Comparison of ENCODE assay signal across 39 cellular contexts in genomic region chr7:156966387-156966786, GRCh38. TPM values are rescaled to one million over a fixed set of nuclear protein-coding genes. Genes with fewer than 3 reads are reported as not detected.
"Had no signal": no experiment of that assay in that cellular context is flagged by ENCODE, and none has a peak within 500 bp of the region (broad histone marks: within the 10 kb centered on the region; RNA-seq: fewer than 3 reads in every experiment).

No MANE protein-coding gene starts in this region.

- H3K9me3 Mint-ChIP-seq: activated CD4-positive, alpha-beta memory T cell treated with anti-CD3 and anti-CD28 coated beads, Interleukin-2, amount 10 ng/mL, durations not matched to agents 7 days and 5 days; activated CD4-positive, alpha-beta T cell treated with anti-CD3 and anti-CD28 coated beads, Interleukin-2, amount 10 ng/mL, durations not matched to agents 7 days and 5 days; activated naive CD4-positive, alpha-beta T cell treated with anti-CD3 and anti-CD28 coated beads, Interleukin-2, amount 10 ng/mL, durations not matched to agents 7 days and 5 days; activated naive CD4-positive, alpha-beta T cell treated with anti-CD3 and anti-CD28 coated beads, Interleukin-2, amount 50 U/mL, for 24 hours; activated naive CD8-positive, alpha-beta T cell treated with anti-CD3 and anti-CD28 coated beads, Interleukin-2, amount 10 ng/mL, durations not matched to agents 7 days and 5 days; activated naive CD8-positive, alpha-beta T cell treated with anti-CD3 and anti-CD28 coated beads, Interleukin-2, amount 50 U/mL, for 24 hours; activated T-cell treated with anti-CD3 and anti-CD28 coated beads, Interleukin-2, amount 50 U/mL, for 24 hours; activated T-helper 2 cell treated with anti-CD3 and anti-CD28 coated beads, Interferon-gamma antibody, Interleukin-2, Interleukin-4, amounts not matched to agents 10 μg/mL and 5 μg/mL and 100 μg/mL, durations not matched to agents 14 hours and 24 hours and 36 hours; brain; central memory CD8-positive, alpha-beta T cell; T-helper 1 cell treated with Interleukin-12 subunit alpha and Interleukin-12 subunit beta and Interleukin-4 antibody, amounts not matched to agents 30 μg/mL and 1 μg/mL, for 36 hours; T-helper 2 cell treated with Interferon-gamma antibody and Interleukin-4, amounts not matched to agents 5 μg/mL and 100 μg/mL, for 36 hours; WTC11 had no signal

- H3K27ac ChIP-seq: ascending aorta, cardiac muscle cell, WERI-Rb-1 had no signal

- H3K4me3 ChIP-seq: ascending aorta, cardiac muscle cell had no signal

- H3K4me1 Mint-ChIP-seq: activated CD4-positive, alpha-beta T cell treated with anti-CD3 and anti-CD28 coated beads for 36 hours; activated CD4-positive, alpha-beta T cell treated with anti-CD3 and anti-CD28 coated beads, Interleukin-2, amount 10 ng/mL, durations not matched to agents 7 days and 5 days; activated naive CD4-positive, alpha-beta T cell treated with anti-CD3 and anti-CD28 coated beads, Interleukin-2, amount 10 ng/mL, durations not matched to agents 7 days and 5 days; activated naive CD4-positive, alpha-beta T cell treated with anti-CD3 and anti-CD28 coated beads, Interleukin-2, amount 50 U/mL, for 24 hours; activated naive CD8-positive, alpha-beta T cell treated with anti-CD3 and anti-CD28 coated beads, Interleukin-2, amount 10 ng/mL, durations not matched to agents 7 days and 5 days; activated naive CD8-positive, alpha-beta T cell treated with anti-CD3 and anti-CD28 coated beads, Interleukin-2, amount 50 U/mL, for 24 hours; brain; WTC11 had no signal

- H3K4me3 Mint-ChIP-seq: activated CD4-positive, alpha-beta memory T cell treated with anti-CD3 and anti-CD28 coated beads, Interleukin-2, amount 10 ng/mL, durations not matched to agents 7 days and 5 days; activated CD4-positive, alpha-beta T cell treated with anti-CD3 and anti-CD28 coated beads for 36 hours; activated CD4-positive, alpha-beta T cell treated with anti-CD3 and anti-CD28 coated beads, Interleukin-2, amount 10 ng/mL, durations not matched to agents 7 days and 5 days; activated CD8-positive, alpha-beta T cell treated with anti-CD3 and anti-CD28 coated beads, Interleukin-2, amount 10 ng/mL, durations not matched to agents 7 days and 5 days; activated naive CD4-positive, alpha-beta T cell treated with anti-CD3 and anti-CD28 coated beads, Interleukin-2, amount 10 ng/mL, durations not matched to agents 7 days and 5 days; activated naive CD4-positive, alpha-beta T cell treated with anti-CD3 and anti-CD28 coated beads, Interleukin-2, amount 50 U/mL, for 24 hours; activated naive CD8-positive, alpha-beta T cell; activated naive CD8-positive, alpha-beta T cell treated with anti-CD3 and anti-CD28 coated beads, Interleukin-2, amount 10 ng/mL, durations not matched to agents 7 days and 5 days; activated naive CD8-positive, alpha-beta T cell treated with anti-CD3 and anti-CD28 coated beads, Interleukin-2, amount 50 U/mL, for 24 hours; activated T-cell treated with anti-CD3 and anti-CD28 coated beads, Interleukin-2, amount 50 U/mL, for 24 hours; brain; central memory CD8-positive, alpha-beta T cell; T-helper 1 cell treated with Interleukin-12 subunit alpha and Interleukin-12 subunit beta and Interleukin-4 antibody, amounts not matched to agents 30 μg/mL and 1 μg/mL, for 36 hours; T-helper 2 cell treated with Interferon-gamma antibody and Interleukin-4, amounts not matched to agents 5 μg/mL and 100 μg/mL, for 36 hours; WTC11 had no signal

- FAIRE-seq: bronchial epithelial cell had no signal

- ATAC-seq: activated CD4-positive, alpha-beta T cell treated with anti-CD3 and anti-CD28 coated beads for 36 hours; activated CD4-positive, CD25-positive, alpha-beta regulatory T cell treated with anti-CD3 and anti-CD28 coated beads, Interleukin-2, amount 50 U/mL, for 24 hours; activated CD8-positive, alpha-beta T cell treated with anti-CD3 and anti-CD28 coated beads, Interleukin-2, amount 10 ng/mL, durations not matched to agents 7 days and 5 days; activated naive CD8-positive, alpha-beta T cell treated with anti-CD3 and anti-CD28 coated beads, Interleukin-2, amount 50 U/mL, for 24 hours; WTC11 had no signal

- H3K9me3 ChIP-seq: ascending aorta had no signal

- H3K27me3 ChIP-seq: ascending aorta, cardiac muscle cell had no signal

- H3K4me1 ChIP-seq: ascending aorta had no signal

- H3K27ac Mint-ChIP-seq: activated CD4-positive, alpha-beta memory T cell treated with anti-CD3 and anti-CD28 coated beads, Interleukin-2, amount 10 ng/mL, durations not matched to agents 7 days and 5 days; activated CD4-positive, alpha-beta T cell treated with anti-CD3 and anti-CD28 coated beads for 36 hours; activated CD4-positive, alpha-beta T cell treated with anti-CD3 and anti-CD28 coated beads, Interleukin-2, amount 10 ng/mL, durations not matched to agents 7 days and 5 days; activated CD8-positive, alpha-beta T cell treated with anti-CD3 and anti-CD28 coated beads, Interleukin-2, amount 10 ng/mL, durations not matched to agents 7 days and 5 days; activated naive CD4-positive, alpha-beta T cell treated with anti-CD3 and anti-CD28 coated beads, Interleukin-2, amount 10 ng/mL, durations not matched to agents 7 days and 5 days; activated naive CD4-positive, alpha-beta T cell treated with anti-CD3 and anti-CD28 coated beads, Interleukin-2, amount 50 U/mL, for 24 hours; activated naive CD8-positive, alpha-beta T cell; activated naive CD8-positive, alpha-beta T cell treated with anti-CD3 and anti-CD28 coated beads, Interleukin-2, amount 10 ng/mL, durations not matched to agents 7 days and 5 days; activated naive CD8-positive, alpha-beta T cell treated with anti-CD3 and anti-CD28 coated beads, Interleukin-2, amount 50 U/mL, for 24 hours; activated T-cell treated with anti-CD3 and anti-CD28 coated beads, Interleukin-2, amount 50 U/mL, for 24 hours; activated T-helper 2 cell treated with anti-CD3 and anti-CD28 coated beads, Interferon-gamma antibody, Interleukin-2, Interleukin-4, amounts not matched to agents 10 μg/mL and 5 μg/mL and 100 μg/mL, durations not matched to agents 14 hours and 24 hours and 36 hours; brain; T-helper 1 cell treated with Interleukin-12 subunit alpha and Interleukin-12 subunit beta and Interleukin-4 antibody, amounts not matched to agents 30 μg/mL and 1 μg/mL, for 36 hours; T-helper 2 cell treated with Interferon-gamma antibody and Interleukin-4, amounts not matched to agents 5 μg/mL and 100 μg/mL, for 36 hours; WTC11 had no signal

- DNase-seq: activated CD4-positive, alpha-beta memory T cell treated with anti-CD3 and anti-CD28 coated beads, Interleukin-2, amount 10 ng/mL, durations not matched to agents 7 days and 5 days; activated CD4-positive, alpha-beta T cell treated with anti-CD3 and anti-CD28 coated beads for 1 hour; activated CD4-positive, alpha-beta T cell treated with anti-CD3 and anti-CD28 coated beads for 36 hours; activated CD4-positive, alpha-beta T cell treated with anti-CD3 and anti-CD28 coated beads for 48 hours; activated CD4-positive, alpha-beta T cell treated with anti-CD3 and anti-CD28 coated beads, Interleukin-2, amount 10 ng/mL, durations not matched to agents 7 days and 5 days; activated CD4-positive, alpha-beta T cell treated with anti-CD3 and anti-CD28 coated beads, Interleukin-2, amount 50 U/mL, for 48 hours; activated CD4-positive, CD25-positive, alpha-beta regulatory T cell; activated CD8-positive, alpha-beta memory T cell treated with anti-CD3 and anti-CD28 coated beads, Interleukin-2, amount 50 U/mL, for 4 hours; activated CD8-positive, alpha-beta T cell treated with anti-CD3 and anti-CD28 coated beads, Interleukin-2, amount 10 ng/mL, durations not matched to agents 7 days and 5 days; activated effector memory CD4-positive, alpha-beta T cell treated with Interleukin-2 at 50 U/mL for 16 hours; activated gamma-delta T cell; activated naive CD4-positive, alpha-beta T cell treated with anti-CD3 and anti-CD28 coated beads, Interleukin-2, amount 10 ng/mL, durations not matched to agents 7 days and 5 days; activated naive CD4-positive, alpha-beta T cell treated with Interleukin-2 at 50 U/mL for 16 hours; activated naive CD8-positive, alpha-beta T cell treated with anti-CD3 and anti-CD28 coated beads, Interleukin-2, amount 10 ng/mL, durations not matched to agents 7 days and 5 days; activated naive CD8-positive, alpha-beta T cell treated with anti-CD3 and anti-CD28 coated beads, Interleukin-2, amount 50 U/mL, for 24 hours; activated T-cell treated with anti-CD3 and anti-CD28 coated beads, Interleukin-2, amount 50 U/mL, for 24 hours; activated T-cell treated with anti-CD3 and anti-CD28 coated beads, Interleukin-2, amount 50 U/mL, for 48 hours; amygdala; anterior cingulate cortex; caudate nucleus; cerebellar nuclear complex; T-helper 1 cell; T-helper 2 cell; T-helper 9 cell; WERI-Rb-1 had no signal

RNA-seq across cellular contexts. Expression of gene MNX1, which starts 44.1 kb away (rescaled TPM):
- total RNA-seq: activated CD4-positive, alpha-beta T cell treated with anti-CD3 and anti-CD28 coated beads for 36 hours; activated CD4-positive, alpha-beta T cell treated with anti-CD3 and anti-CD28 coated beads, Interleukin-2, amount 10 ng/mL, durations not matched to agents 7 days and 5 days; activated CD8-positive, alpha-beta memory T cell treated with anti-CD3 and anti-CD28 coated beads for 36 hours; activated CD8-positive, alpha-beta T cell treated with anti-CD3 and anti-CD28 coated beads, Interleukin-2, amount 10 ng/mL, durations not matched to agents 7 days and 5 days; activated naive CD8-positive, alpha-beta T cell treated with anti-CD3 and anti-CD28 coated beads, Interleukin-2, amount 10 ng/mL, durations not matched to agents 7 days and 5 days; ascending aorta; bronchial epithelial cell; chondrocyte had no signal
